Comparison of ENCODE assay signal across 25 cellular contexts in genomic region chr15:69583627-69584026, GRCh38.
A peak's percentile ranks its signal among the peaks of the same experiment; 100 is the strongest.
DNase-seq lines count a peak whose midpoint lies in the region; ATAC-seq and TF ChIP-seq lines count a peak whose summit lies in the region.
"Had no signal": no experiment of that assay in that cellular context is flagged by ENCODE, and none has a peak within 500 bp of the region (broad histone marks: within the 10 kb centered on the region; RNA-seq: fewer than 3 reads in every experiment).

No MANE protein-coding gene starts in this region.

- DNase-seq in cardiac septum (ENCODE audit: low spot score) (peak; percentile 27), left ventricle myocardium inferior (no peak), activated B cell treated with CpG ODN at 0.5 μM for 24 hours (no peak), kidney glomerular epithelial cell (lab: John Stamatoyannopoulos, UW) (no peak), kidney tubule cell (ENCODE audit: low spot score) (no peak), immature natural killer cell (no peak)
- no peak for DNase-seq in stimulated activated effector memory CD8-positive, alpha-beta T cell treated with anti-CD3 and anti-CD28 coated beads, Interleukin-12 subunit alpha, Interleukin-12 subunit beta, amount 100 ng/mL, for 72 hours (ENCODE audit: low spot score in 2 of 2)
- DNase-seq: activated CD4-positive, alpha-beta memory T cell treated with anti-CD3 and anti-CD28 coated beads for 36 hours; activated gamma-delta T cell; activated naive CD8-positive, alpha-beta T cell treated with anti-CD3 and anti-CD28 coated beads, Interleukin-2, amount 50 U/mL, for 24 hours; activated T-cell treated with anti-CD3 and anti-CD28 coated beads for 4 hours; Caco-2; cerebellar nuclear complex; HCEC 1CT; mammary epithelial cell; NCI-H1436 treated with DMSO at 0.1 percent for 48 hours; NCI-H2107; nucleus accumbens; small intestine; testis; uterus had no signal

- H3K27ac Mint-ChIP-seq in activated B cell treated with CpG ODN at 0.5 μM for 24 hours (no peak overlapping the region), immature natural killer cell (no peak overlapping the region)
- H3K27ac Mint-ChIP-seq in stimulated activated effector memory CD8-positive, alpha-beta T cell treated with anti-CD3 and anti-CD28 coated beads, Interleukin-12 subunit alpha, Interleukin-12 subunit beta, amount 100 ng/mL, for 72 hours: peak overlapping the region; percentile 46
- H3K27ac Mint-ChIP-seq: activated CD4-positive, alpha-beta memory T cell treated with anti-CD3 and anti-CD28 coated beads for 36 hours; activated naive CD8-positive, alpha-beta T cell treated with anti-CD3 and anti-CD28 coated beads, Interleukin-2, amount 50 U/mL, for 24 hours; WTC11 had no signal

- H3K27me3 Mint-ChIP-seq in activated B cell treated with CpG ODN at 0.5 μM for 24 hours (peaks cover 4% of the 10 kb centered on the region), immature natural killer cell (ENCODE audit: low read depth in 3 of 3) (peaks cover 0 to 6% (median 2%) of the 10 kb centered on the region in 3 donors)
- H3K27me3 Mint-ChIP-seq: activated CD4-positive, alpha-beta memory T cell treated with anti-CD3 and anti-CD28 coated beads for 36 hours; activated naive CD8-positive, alpha-beta T cell treated with anti-CD3 and anti-CD28 coated beads, Interleukin-2, amount 50 U/mL, for 24 hours had no signal

- peak; percentile 84 for ATAC-seq in activated B cell treated with CpG ODN at 0.5 μM for 24 hours (ENCODE audit: low read depth)
- ATAC-seq in stimulated activated effector memory CD8-positive, alpha-beta T cell treated with anti-CD3 and anti-CD28 coated beads, Interleukin-12 subunit alpha, Interleukin-12 subunit beta, amount 100 ng/mL, for 72 hours: no peak
- ATAC-seq: activated naive CD8-positive, alpha-beta T cell treated with anti-CD3 and anti-CD28 coated beads, Interleukin-2, amount 50 U/mL, for 24 hours; WTC11 had no signal

- no peaks in the 10 kb centered on the region for H3F3A ChIP-seq in Loucy (ENCODE audit: low read depth)

- H3K79me2 ChIP-seq in Loucy (ENCODE audit: insufficient read depth, low read length): no peaks in the 10 kb centered on the region

- H4K20me1 ChIP-seq in Loucy (ENCODE audit: insufficient read depth, low read length, poor library complexity, severe bottlenecking): no peaks in the 10 kb centered on the region

- H3K4me3 Mint-ChIP-seq in activated B cell treated with CpG ODN at 0.5 μM for 24 hours (peak overlapping the region; percentile 50), immature natural killer cell (no peak overlapping the region)
- no peak overlapping the region for H3K4me3 Mint-ChIP-seq in stimulated activated effector memory CD8-positive, alpha-beta T cell treated with anti-CD3 and anti-CD28 coated beads, Interleukin-12 subunit alpha, Interleukin-12 subunit beta, amount 100 ng/mL, for 72 hours
- H3K4me3 Mint-ChIP-seq: activated CD4-positive, alpha-beta memory T cell treated with anti-CD3 and anti-CD28 coated beads for 36 hours; activated naive CD8-positive, alpha-beta T cell treated with anti-CD3 and anti-CD28 coated beads, Interleukin-2, amount 50 U/mL, for 24 hours; WTC11 had no signal

- TF ChIP-seq CTCF in left ventricle myocardium inferior (IDR thresholded peaks at IDR 0.05; ENCODE audit: borderline replicate concordance) (no peak), Loucy (conservative IDR thresholded peaks at IDR 0.05; ENCODE audit: low read length) (no peak), activated B cell treated with CpG ODN at 0.5 μM for 24 hours (IDR thresholded peaks at IDR 0.05) (no peak)

- no peak overlapping the region for H3K27ac ChIP-seq in left ventricle myocardium inferior (replicated peaks)
- H3K27ac ChIP-seq: Peyer's patch, SK-N-MC, testis, uterus had no signal

- H3K9me3 Mint-ChIP-seq in activated B cell treated with CpG ODN at 0.5 μM for 24 hours: no peaks in the 10 kb centered on the region
- no peaks in the 10 kb centered on the region for H3K9me3 Mint-ChIP-seq in stimulated activated effector memory CD8-positive, alpha-beta T cell treated with anti-CD3 and anti-CD28 coated beads, Interleukin-12 subunit alpha, Interleukin-12 subunit beta, amount 100 ng/mL, for 72 hours
- H3K9me3 Mint-ChIP-seq in immature natural killer cell: no peaks in the 10 kb centered on the region
- H3K9me3 Mint-ChIP-seq: activated CD4-positive, alpha-beta memory T cell treated with anti-CD3 and anti-CD28 coated beads for 36 hours; activated naive CD8-positive, alpha-beta T cell treated with anti-CD3 and anti-CD28 coated beads, Interleukin-2, amount 50 U/mL, for 24 hours had no signal

- CTCF ChIA-PET in activated B cell treated with CpG ODN at 0.5 μM for 24 hours (lab: Charles Lee): interaction anchor here (0.6 kb wide), 1 partner anchor 513 kb away, joined by 4 read pairs; no protein-coding TSS in a partner anchor

- no peaks in the 10 kb centered on the region for H3K9me2 ChIP-seq in Loucy (replicated peaks; ENCODE audit: low read depth, low read length)

- intact Hi-C loops in cardiac septum (cut with DNase I): no loop called here
- intact Hi-C loops in left ventricle myocardium inferior (cut with micrococcal nuclease): no loop called here
- intact Hi-C loops in activated B cell treated with CpG ODN at 0.5 μM for 24 hours (cut with micrococcal nuclease): loop anchor here (5.0 kb wide), 1 partner anchor 84 kb away; no protein-coding TSS in a partner anchor

- no peaks in the 10 kb centered on the region for H3K36me3 Mint-ChIP-seq in activated B cell treated with CpG ODN at 0.5 μM for 24 hours (ENCODE audit: low read depth)
- no peaks in the 10 kb centered on the region for H3K36me3 Mint-ChIP-seq in stimulated activated effector memory CD8-positive, alpha-beta T cell treated with anti-CD3 and anti-CD28 coated beads, Interleukin-12 subunit alpha, Interleukin-12 subunit beta, amount 100 ng/mL, for 72 hours
- no peaks in the 10 kb centered on the region for H3K36me3 Mint-ChIP-seq in immature natural killer cell
- H3K36me3 Mint-ChIP-seq: activated CD4-positive, alpha-beta memory T cell treated with anti-CD3 and anti-CD28 coated beads for 36 hours had no signal

- peak overlapping the region; percentile 56 for H3K9ac ChIP-seq in Loucy (ENCODE audit: low read depth, low read length, poor library complexity, severe bottlenecking)

- H3K27me3 ChIP-seq in left ventricle myocardium inferior (ENCODE audit: low read depth) (peaks cover 8% of the 10 kb centered on the region), Loucy (ENCODE audit: insufficient read depth, low read length, poor library complexity, severe bottlenecking) (no peaks in the 10 kb centered on the region)
- H3K27me3 ChIP-seq: Peyer's patch, testis, uterus had no signal

- H3K4me1 ChIP-seq in left ventricle myocardium inferior (peaks cover 11% of the 10 kb centered on the region), Loucy (ENCODE audit: insufficient read depth, low read length, poor library complexity, severe bottlenecking) (peaks cover 32% of the 10 kb centered on the region)
- H3K4me1 ChIP-seq: Caco-2, uterus had no signal

- peaks cover 12% of the 10 kb centered on the region for H3K4me1 Mint-ChIP-seq in activated B cell treated with CpG ODN at 0.5 μM for 24 hours
- peaks cover 12% of the 10 kb centered on the region for H3K4me1 Mint-ChIP-seq in stimulated activated effector memory CD8-positive, alpha-beta T cell treated with anti-CD3 and anti-CD28 coated beads, Interleukin-12 subunit alpha, Interleukin-12 subunit beta, amount 100 ng/mL, for 72 hours
- peaks cover 5 to 15% of the 10 kb centered on the region in 2 donors for H3K4me1 Mint-ChIP-seq in immature natural killer cell

- H2AFZ ChIP-seq in Loucy (ENCODE audit: low read length): peak overlapping the region; percentile 59; the same call in 1 of the 2 replicates

- peak overlapping the region; percentile 59 for H3K4me2 ChIP-seq in Loucy (ENCODE audit: low read depth, low read length, poor library complexity, severe bottlenecking)

- H3K4me3 ChIP-seq in left ventricle myocardium inferior (no peak overlapping the region), Loucy (ENCODE audit: low read length, poor library complexity, severe bottlenecking) (peak overlapping the region; percentile 3)
- H3K4me3 ChIP-seq: Peyer's patch, SK-N-MC, testis, uterus had no signal

- POLR2A ChIA-PET in activated B cell treated with CpG ODN at 0.5 μM for 24 hours (lab: Charles Lee): interaction anchor here (1.1 kb wide), 1 partner anchor 172 kb away, joined by 3 read pairs; no protein-coding TSS in a partner anchor

- H3K9me3 ChIP-seq in left ventricle myocardium inferior (replicated peaks): no peaks in the 10 kb centered on the region
- H3K9me3 ChIP-seq in Loucy (ENCODE audit: insufficient read depth, low read depth, low read length): no peaks in the 10 kb centered on the region
- H3K9me3 ChIP-seq: Caco-2, Peyer's patch, testis, uterus had no signal

- no peaks in the 10 kb centered on the region for H3K36me3 ChIP-seq in left ventricle myocardium inferior
- no peaks in the 10 kb centered on the region for H3K36me3 ChIP-seq in Loucy (ENCODE audit: insufficient read depth, low read length)
- H3K36me3 ChIP-seq: Peyer's patch, uterus had no signal
